Comparison of ENCODE assay signal across 1 cellular context in the genomic region with DNA sequence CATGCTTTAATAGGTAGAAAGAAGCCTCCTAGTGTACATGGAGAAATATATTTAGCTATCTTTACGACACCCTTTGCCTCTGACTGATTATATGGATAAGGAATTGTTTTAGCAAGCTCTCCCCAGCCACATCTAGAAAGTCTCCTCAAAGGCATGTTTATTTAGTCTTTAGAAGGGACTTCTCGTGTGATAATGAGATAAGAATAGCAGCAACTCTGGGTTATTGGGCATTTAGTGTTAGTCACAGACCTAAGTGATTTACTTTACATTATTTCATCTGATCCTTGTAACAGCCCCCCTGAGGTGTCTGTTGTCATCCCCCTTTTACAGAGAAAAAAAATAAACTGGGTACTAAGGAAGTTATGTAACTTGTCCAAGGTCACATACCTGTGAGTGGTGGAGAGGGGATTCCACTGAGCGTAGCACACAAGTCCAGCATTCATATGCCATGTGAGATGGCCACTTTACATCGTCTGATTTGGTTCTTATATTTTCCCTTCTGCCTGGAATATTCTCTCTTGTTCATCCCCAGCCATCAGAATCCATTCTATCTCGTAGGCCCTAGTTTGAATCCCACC.
TF ChIP-seq lines count a peak whose summit lies in the region.

No MANE protein-coding gene starts in this region.

TF ChIP-seq in HEK293, 187 proteins besides CTCF, POLR2A, EP300 and RAD21 (continued from another document):
- TF ChIP-seq, protein P1, sequence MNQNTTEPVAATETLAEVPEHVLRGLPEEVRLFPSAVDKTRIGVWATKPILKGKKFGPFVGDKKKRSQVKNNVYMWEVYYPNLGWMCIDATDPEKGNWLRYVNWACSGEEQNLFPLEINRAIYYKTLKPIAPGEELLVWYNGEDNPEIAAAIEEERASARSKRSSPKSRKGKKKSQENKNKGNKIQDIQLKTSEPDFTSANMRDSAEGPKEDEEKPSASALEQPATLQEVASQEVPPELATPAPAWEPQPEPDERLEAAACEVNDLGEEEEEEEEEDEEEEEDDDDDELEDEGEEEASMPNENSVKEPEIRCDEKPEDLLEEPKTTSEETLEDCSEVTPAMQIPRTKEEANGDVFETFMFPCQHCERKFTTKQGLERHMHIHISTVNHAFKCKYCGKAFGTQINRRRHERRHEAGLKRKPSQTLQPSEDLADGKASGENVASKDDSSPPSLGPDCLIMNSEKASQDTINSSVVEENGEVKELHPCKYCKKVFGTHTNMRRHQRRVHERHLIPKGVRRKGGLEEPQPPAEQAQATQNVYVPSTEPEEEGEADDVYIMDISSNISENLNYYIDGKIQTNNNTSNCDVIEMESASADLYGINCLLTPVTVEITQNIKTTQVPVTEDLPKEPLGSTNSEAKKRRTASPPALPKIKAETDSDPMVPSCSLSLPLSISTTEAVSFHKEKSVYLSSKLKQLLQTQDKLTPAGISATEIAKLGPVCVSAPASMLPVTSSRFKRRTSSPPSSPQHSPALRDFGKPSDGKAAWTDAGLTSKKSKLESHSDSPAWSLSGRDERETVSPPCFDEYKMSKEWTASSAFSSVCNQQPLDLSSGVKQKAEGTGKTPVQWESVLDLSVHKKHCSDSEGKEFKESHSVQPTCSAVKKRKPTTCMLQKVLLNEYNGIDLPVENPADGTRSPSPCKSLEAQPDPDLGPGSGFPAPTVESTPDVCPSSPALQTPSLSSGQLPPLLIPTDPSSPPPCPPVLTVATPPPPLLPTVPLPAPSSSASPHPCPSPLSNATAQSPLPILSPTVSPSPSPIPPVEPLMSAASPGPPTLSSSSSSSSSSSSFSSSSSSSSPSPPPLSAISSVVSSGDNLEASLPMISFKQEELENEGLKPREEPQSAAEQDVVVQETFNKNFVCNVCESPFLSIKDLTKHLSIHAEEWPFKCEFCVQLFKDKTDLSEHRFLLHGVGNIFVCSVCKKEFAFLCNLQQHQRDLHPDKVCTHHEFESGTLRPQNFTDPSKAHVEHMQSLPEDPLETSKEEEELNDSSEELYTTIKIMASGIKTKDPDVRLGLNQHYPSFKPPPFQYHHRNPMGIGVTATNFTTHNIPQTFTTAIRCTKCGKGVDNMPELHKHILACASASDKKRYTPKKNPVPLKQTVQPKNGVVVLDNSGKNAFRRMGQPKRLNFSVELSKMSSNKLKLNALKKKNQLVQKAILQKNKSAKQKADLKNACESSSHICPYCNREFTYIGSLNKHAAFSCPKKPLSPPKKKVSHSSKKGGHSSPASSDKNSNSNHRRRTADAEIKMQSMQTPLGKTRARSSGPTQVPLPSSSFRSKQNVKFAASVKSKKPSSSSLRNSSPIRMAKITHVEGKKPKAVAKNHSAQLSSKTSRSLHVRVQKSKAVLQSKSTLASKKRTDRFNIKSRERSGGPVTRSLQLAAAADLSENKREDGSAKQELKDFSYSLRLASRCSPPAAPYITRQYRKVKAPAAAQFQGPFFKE (tag by site-specific recombination; IDR thresholded peaks at IDR 0.05; ENCODE audit: borderline replicate concordance) = no peak
- TF ChIP-seq GLIS1 (tag by site-specific recombination; IDR thresholded peaks at IDR 0.05) (peak; percentile 77), ZNF747 (tag by site-specific recombination; IDR thresholded peaks at IDR 0.05) (no peak), SETDB1 (IDR thresholded peaks at IDR 0.05; ENCODE audit: insufficient read length, low read length) (peak; percentile 16), OSR2 (tag by site-specific recombination; IDR thresholded peaks at IDR 0.05) (peak; percentile 63; the same call in 1 of the 2 replicates), TRIM28 (IDR thresholded peaks at IDR 0.05; ENCODE audit: borderline replicate concordance, low read length) (peak; percentile 98), MZF1 (tag by site-specific recombination; IDR thresholded peaks at IDR 0.05; ENCODE audit: borderline replicate concordance) (peak; percentile 72; the same call in 1 of the 2 replicates), REPIN1 (tag by site-specific recombination; IDR thresholded peaks at IDR 0.05; ENCODE audit: low read depth) (no peak), ZEB2 (tag by site-specific recombination; IDR thresholded peaks at IDR 0.05) (peak; percentile 40; the same call in 1 of the 2 replicates), ZNF404 (tag by site-specific recombination; IDR thresholded peaks at IDR 0.05) (no peak), ZNF114 (tag by site-specific recombination; IDR thresholded peaks at IDR 0.05) (no peak), FEZF1 (tag by site-specific recombination; IDR thresholded peaks at IDR 0.05) (peak; percentile 80)
